ENCODE assay signal across 1 cellular context in genomic region chr5:75336625-75337336, GRCh38.
TF ChIP-seq lines count a peak whose summit lies in the region.

TSS of gene HMGCR (plus strand) at chr5:75337220. CDS start at chr5:75342606, 5,386 bp downstream.

TF ChIP-seq in WTC11, 78 proteins besides CTCF, POLR2A, EP300 and RAD21 (continued from another document):
- no peak for TF ChIP-seq STAT6 (CRISPR knock-in tag; conservative IDR thresholded peaks at IDR 0.05; ENCODE audit: low read depth)
- no peak for TF ChIP-seq IRF1 (CRISPR knock-in tag; IDR thresholded peaks at IDR 0.05)
- TF ChIP-seq KAT7 (CRISPR knock-in tag; IDR thresholded peaks at IDR 0.05; ENCODE audit: borderline replicate concordance), result 0 out of 2 replicates have a peak, but pooled peaks have one; percentile 3
- TF ChIP-seq NFYB (CRISPR knock-in tag; conservative IDR thresholded peaks at IDR 0.05; ENCODE audit: low read depth), result peak; percentile 85
- no peak for TF ChIP-seq PRDM15 (CRISPR knock-in tag; IDR thresholded peaks at IDR 0.05)
- TF ChIP-seq MYBL2 (CRISPR knock-in tag; IDR thresholded peaks at IDR 0.05), result 0 out of 2 replicates have a peak, but pooled peaks have one; percentile 82
- TF ChIP-seq ZNF121 (CRISPR knock-in tag; IDR thresholded peaks at IDR 0.05), result no peak
- TF ChIP-seq ZNF532 (CRISPR knock-in tag; IDR thresholded peaks at IDR 0.05; ENCODE audit: borderline replicate concordance), result no peak
- no peak; the same call in 1 of the 2 replicates for TF ChIP-seq ESRRA (CRISPR knock-in tag; IDR thresholded peaks at IDR 0.05; ENCODE audit: borderline replicate concordance)
- no peak for TF ChIP-seq SMAD4 (CRISPR knock-in tag; IDR thresholded peaks at IDR 0.05)
- no peak for TF ChIP-seq PREB (CRISPR knock-in tag; IDR thresholded peaks at IDR 0.05; ENCODE audit: borderline replicate concordance)
- no peak for TF ChIP-seq ELF4 (CRISPR knock-in tag; IDR thresholded peaks at IDR 0.05; ENCODE audit: low read depth)
- no peak for TF ChIP-seq ATF6 (CRISPR knock-in tag; IDR thresholded peaks at IDR 0.05)
- TF ChIP-seq TP53 (CRISPR knock-in tag; IDR thresholded peaks at IDR 0.05), result 0 out of 2 replicates have a peak, but pooled peaks have one; percentile 57
- no peak for TF ChIP-seq JUN (CRISPR knock-in tag; IDR thresholded peaks at IDR 0.05)
- TF ChIP-seq CBFB (CRISPR knock-in tag; IDR thresholded peaks at IDR 0.05; ENCODE audit: low read depth), result 0 out of 2 replicates have a peak, but pooled peaks have one; percentile 60
- TF ChIP-seq SP1 (CRISPR knock-in tag; conservative IDR thresholded peaks at IDR 0.05), result peak; percentile 76; the same call in 1 of the 2 replicates
- TF ChIP-seq GRHL2 (CRISPR knock-in tag; IDR thresholded peaks at IDR 0.05; ENCODE audit: insufficient replicate concordance, severe bottlenecking), result no peak
- TF ChIP-seq IRF2 (CRISPR knock-in tag; IDR thresholded peaks at IDR 0.05; ENCODE audit: borderline replicate concordance, low read depth), result no peak
- no peak for TF ChIP-seq ARID4B (CRISPR knock-in tag; IDR thresholded peaks at IDR 0.05; ENCODE audit: borderline replicate concordance)
- no peak for TF ChIP-seq USF2 (CRISPR knock-in tag; IDR thresholded peaks at IDR 0.05)
- TF ChIP-seq TEAD4 (CRISPR knock-in tag; IDR thresholded peaks at IDR 0.05), result no peak
